In genomic region chr16:54928421-54929089, GRCh38 we compare ENCODE assay signal across 8 cellular contexts. TPM values are rescaled to one million over a fixed set of nuclear protein-coding genes. Genes with fewer than 3 reads are reported as not detected.
DNase-seq lines count a peak whose midpoint lies in the region; ATAC-seq and TF ChIP-seq lines count a peak whose summit lies in the region.

No MANE protein-coding gene starts in this region.

- peaks cover 32% of the 10 kb centered on the region for H3K4me1 Mint-ChIP-seq in activated T-cell treated with anti-CD3 and anti-CD28 coated beads, Interleukin-2, amount 50 U/mL, for 4 hours (ENCODE audit: low read depth)
- peaks cover 33% of the 10 kb centered on the region for H3K4me1 Mint-ChIP-seq in progenitor cell of endocrine pancreas (ENCODE audit: low read depth)

- peak overlapping the region; percentile 71 for H3K4me3 Mint-ChIP-seq in activated T-cell treated with anti-CD3 and anti-CD28 coated beads, Interleukin-2, amount 50 U/mL, for 4 hours
- H3K4me3 Mint-ChIP-seq in progenitor cell of endocrine pancreas (ENCODE audit: low read depth) = peak overlapping the region; percentile 80

- H3K36me3 Mint-ChIP-seq in activated T-cell treated with anti-CD3 and anti-CD28 coated beads, Interleukin-2, amount 50 U/mL, for 4 hours (ENCODE audit: insufficient read depth) = no peaks in the 10 kb centered on the region
- H3K36me3 Mint-ChIP-seq in progenitor cell of endocrine pancreas (ENCODE audit: insufficient read depth) = no peaks in the 10 kb centered on the region

- peak overlapping the region; percentile 67 for H3K27ac Mint-ChIP-seq in progenitor cell of endocrine pancreas

- TF ChIP-seq CTCF in progenitor cell of endocrine pancreas (IDR thresholded peaks at IDR 0.05; ENCODE audit: unreplicated experiment) = no peak

- H3K9me3 Mint-ChIP-seq in activated T-cell treated with anti-CD3 and anti-CD28 coated beads, Interleukin-2, amount 50 U/mL, for 4 hours = peaks cover 6% of the 10 kb centered on the region
- no peaks in the 10 kb centered on the region for H3K9me3 Mint-ChIP-seq in progenitor cell of endocrine pancreas (ENCODE audit: low read depth)

- peaks cover 60% of the 10 kb centered on the region for H3K27me3 Mint-ChIP-seq in activated T-cell treated with anti-CD3 and anti-CD28 coated beads, Interleukin-2, amount 50 U/mL, for 4 hours (ENCODE audit: low read depth)
- H3K27me3 Mint-ChIP-seq in progenitor cell of endocrine pancreas = peaks cover 41% of the 10 kb centered on the region

- DNase-seq in AML-193 (lab: John Stamatoyannopoulos, UW) = peak; percentile 79 to 81
- DNase-seq in NCI-H146 treated with DMSO at 0.1 percent for 48 hours (lab: John Stamatoyannopoulos, UW; ENCODE audit: unreplicated experiment) = peak; percentile 24
- no peak for DNase-seq in activated T-cell treated with anti-CD3 and anti-CD28 coated beads, Interleukin-2, amount 50 U/mL, for 4 hours
- peak; percentile 85 for DNase-seq in Right ventricle myocardium superior
- no peak for DNase-seq in progenitor cell of endocrine pancreas (ENCODE audit: low spot score, unreplicated experiment)
- no peak for DNase-seq in HPDE6-E6E7 (ENCODE audit: extremely low spot score)

- peak; percentile 30 for ATAC-seq in GM18499 (IDR thresholded peaks at IDR 0.05; ENCODE audit: insufficient read depth, unreplicated experiment)
- ATAC-seq in HG02884 (IDR thresholded peaks at IDR 0.05; ENCODE audit: unreplicated experiment) = peak; percentile 34
- ATAC-seq in activated T-cell treated with anti-CD3 and anti-CD28 coated beads, Interleukin-2, amount 50 U/mL, for 4 hours = peak; percentile 44 to 45
- ATAC-seq in Right ventricle myocardium superior (ENCODE audit: poor library complexity) = peak; percentile 64

- intact Hi-C loops in Right ventricle myocardium superior (cut with DNase I) = no loop called here

RNA-seq across cellular contexts. Expression of gene IRX5, which starts 2.1 kb away (rescaled TPM):
- not detected for total RNA-seq in activated T-cell treated with anti-CD3 and anti-CD28 coated beads, Interleukin-2, amount 50 U/mL, for 4 hours
- total RNA-seq in Right ventricle myocardium superior = 11.6 TPM
- total RNA-seq in progenitor cell of endocrine pancreas = 1.2 and 1.6 TPM in 2 replicates

Comparison
In these comparisons a context has a peak if more than half of its experiments do, and no peak if none do; other contexts are left out.
1. DNase-seq: peak in AML-193 (2 of 2), NCI-H146 treated with DMSO at 0.1 percent for 48 hours (single experiment) and Right ventricle myocardium superior (single experiment); none in activated T-cell treated with anti-CD3 and anti-CD28 coated beads, Interleukin-2, amount 50 U/mL, for 4 hours (single experiment), progenitor cell of endocrine pancreas (single experiment) and HPDE6-E6E7 (single experiment).
2. Peak in every context shown above with its lines, with median percentiles within 50 percentile points of each other: ATAC-seq.